27 cellular contexts compared by ENCODE assay signal in the genomic region with DNA sequence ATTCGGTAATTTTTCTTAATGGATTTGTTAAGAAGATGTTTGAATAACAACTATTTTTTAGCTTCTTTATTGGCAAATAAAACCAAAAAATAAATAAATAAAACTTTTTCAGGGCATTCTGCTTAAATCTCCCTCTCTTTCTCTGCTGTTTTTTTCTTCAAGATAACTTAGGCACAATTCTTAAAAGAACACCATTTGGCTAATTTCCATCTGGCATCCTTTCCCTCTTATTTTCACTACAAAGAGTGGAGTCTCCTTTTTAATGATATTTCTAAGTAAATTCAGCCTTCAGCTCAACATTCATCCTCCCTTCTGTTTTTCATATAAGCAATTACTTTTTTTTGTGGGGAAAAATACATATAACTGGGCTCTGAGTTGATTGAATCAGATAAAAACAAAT.
"Had no signal": no experiment of that assay in that cellular context is flagged by ENCODE, and none has a peak within 500 bp of the region (broad histone marks: within the 10 kb centered on the region; RNA-seq: fewer than 3 reads in every experiment).

No MANE protein-coding gene starts in this region.

- H3K36me3 Mint-ChIP-seq: natural killer cell; stimulated activated effector memory CD8-positive, alpha-beta T cell treated with anti-CD3 and anti-CD28 coated beads, Interleukin-12 subunit alpha, Interleukin-12 subunit beta, amount 100 ng/mL, for 72 hours had no signal

- H3K36me3 ChIP-seq: left lung, neutrophil, pancreas, right lobe of liver, stomach, thyroid gland, vagina had no signal

- H3K4me1 ChIP-seq: left lung, pancreas, right lobe of liver, thyroid gland, vagina had no signal

- H3K4me3 Mint-ChIP-seq: endodermal cell; natural killer cell; neural crest cell; stimulated activated effector memory CD8-positive, alpha-beta T cell treated with anti-CD3 and anti-CD28 coated beads, Interleukin-12 subunit alpha, Interleukin-12 subunit beta, amount 100 ng/mL, for 72 hours had no signal

- H3K9me3 ChIP-seq: neutrophil, pancreas, right lobe of liver, thyroid gland, vagina had no signal

- H3K27ac ChIP-seq: epithelial cell of prostate, hepatocyte, left lung, neutrophil, pancreas, right lobe of liver, stomach, thyroid gland, vagina had no signal

- H3K4me1 Mint-ChIP-seq: natural killer cell; neural crest cell; stimulated activated effector memory CD8-positive, alpha-beta T cell treated with anti-CD3 and anti-CD28 coated beads, Interleukin-12 subunit alpha, Interleukin-12 subunit beta, amount 100 ng/mL, for 72 hours had no signal

- H3K27ac Mint-ChIP-seq: endodermal cell; natural killer cell; progenitor cell of endocrine pancreas; stimulated activated effector memory CD8-positive, alpha-beta T cell treated with anti-CD3 and anti-CD28 coated beads, Interleukin-12 subunit alpha, Interleukin-12 subunit beta, amount 100 ng/mL, for 72 hours had no signal

- H3K4me3 ChIP-seq: hepatocyte, left lung, pancreas, right lobe of liver, smooth muscle cell, stomach, thyroid gland, vagina had no signal

- ATAC-seq: esophagus mucosa; left cardiac atrium; left lung; natural killer cell; pancreas; right lobe of liver; stimulated activated effector memory CD8-positive, alpha-beta T cell treated with anti-CD3 and anti-CD28 coated beads, Interleukin-12 subunit alpha, Interleukin-12 subunit beta, amount 100 ng/mL, for 72 hours had no signal

- DNase-seq: cerebellar nuclear complex; effector CD8-positive, alpha-beta T cell; endodermal cell; foreskin melanocyte; head of caudate nucleus; kidney; left cardiac atrium; left lung; mesendoderm; natural killer cell; pancreas; right lobe of liver; stimulated activated CD4-positive, alpha-beta T cell treated with anti-CD3 and anti-CD28 coated beads, Interleukin-2, amount 100 ng/mL, for 24 hours; stimulated activated CD4-positive, alpha-beta T cell treated with anti-CD3 and anti-CD28 coated beads, Interleukin-4, amount 100 ng/mL, for 24 hours; stimulated activated naive CD4-positive, alpha-beta T cell treated with Interleukin-2 at 50 U/mL for 16 hours; stomach; thyroid gland; trophoblast cell had no signal

- H3K27me3 ChIP-seq: hepatocyte, left lung, neutrophil, pancreas, right lobe of liver, stomach, thyroid gland, vagina had no signal

- H3K27me3 Mint-ChIP-seq: progenitor cell of endocrine pancreas had no signal
